In the genomic region with DNA sequence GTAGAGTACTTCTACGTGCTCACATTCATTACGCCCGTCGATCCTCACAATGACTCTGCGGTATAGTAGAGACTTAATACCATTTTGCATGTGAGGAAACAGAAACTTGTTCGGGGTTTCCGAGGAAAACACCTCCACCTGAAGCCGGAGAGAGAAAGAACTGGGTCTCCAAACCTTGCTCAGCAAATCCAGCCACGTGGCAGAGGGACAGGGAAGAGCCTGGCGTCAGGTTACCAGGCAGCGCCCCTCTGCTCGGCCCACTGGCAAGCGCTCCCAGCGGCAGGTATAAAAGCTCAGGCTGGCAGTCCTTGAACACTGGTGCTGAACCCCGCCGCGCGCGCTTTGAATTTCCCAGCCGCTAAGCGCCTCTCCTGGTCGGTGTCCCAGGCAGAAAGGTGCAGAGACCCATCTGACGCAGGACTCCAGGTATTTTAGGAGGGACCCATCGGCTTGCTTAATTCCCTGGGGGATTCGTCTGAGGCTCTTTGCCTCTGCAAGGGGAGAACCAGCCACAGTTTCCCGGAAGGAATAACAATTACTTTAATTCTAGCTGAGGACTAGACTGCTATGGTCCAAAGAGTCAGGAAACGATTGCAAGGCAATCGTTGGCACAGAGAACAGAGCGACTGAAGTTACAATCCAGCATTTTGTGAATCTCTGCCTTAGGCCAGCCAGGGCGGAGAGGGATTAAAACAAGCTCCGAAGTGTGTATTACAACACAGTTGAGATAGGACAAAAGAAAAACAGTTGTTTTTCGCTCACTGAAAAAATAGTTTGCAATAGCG, we compare ENCODE assay signal across 8 cellular contexts. TPM values are rescaled to one million over a fixed set of nuclear protein-coding genes. Genes with fewer than 3 reads are reported as not detected.
DNase-seq lines count a peak whose midpoint lies in the region; ATAC-seq and TF ChIP-seq lines count a peak whose summit lies in the region.

A gene with protein sequence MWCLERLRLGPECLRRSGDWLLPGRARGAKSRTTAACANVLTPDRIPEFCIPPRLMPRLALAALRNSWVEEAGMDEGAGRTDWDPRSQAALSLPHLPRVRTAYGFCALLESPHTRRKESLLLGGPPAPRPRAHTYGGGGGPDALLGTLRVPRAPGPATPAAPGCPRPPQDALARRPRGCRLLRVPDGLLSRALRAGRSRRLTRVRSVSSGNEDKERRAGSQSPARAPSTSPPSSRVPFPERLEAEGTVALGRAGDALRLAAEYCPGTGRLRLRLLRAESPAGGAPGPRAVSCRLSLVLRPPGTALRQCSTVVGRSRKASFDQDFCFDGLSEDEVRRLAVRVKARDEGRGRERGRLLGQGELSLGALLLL (plus strand): TSS at position 315 of the 785 bp plus-strand sequence. CDS start 637 bp downstream, outside the sequence.

- H3K27ac Mint-ChIP-seq in chondrocyte (ENCODE audit: unreplicated experiment), result no peak within 1 kb of the TSS

- H3K4me1 Mint-ChIP-seq in chondrocyte (ENCODE audit: low read depth), result peaks cover 32% of the 10 kb centered on the region

- ATAC-seq in GM18502 (IDR thresholded peaks at IDR 0.05; ENCODE audit: poor library complexity, unreplicated experiment) (peak; percentile 52), left lobe of liver (peak; percentile 89), GM19324 (IDR thresholded peaks at IDR 0.05; ENCODE audit: low FRiP score, unreplicated experiment) (no peak), HG02623 (IDR thresholded peaks at IDR 0.05; ENCODE audit: unreplicated experiment) (no peak)

- TF ChIP-seq CTCF in chondrocyte (IDR thresholded peaks at IDR 0.05), result peak; percentile 41

- H3K4me3 Mint-ChIP-seq in chondrocyte (ENCODE audit: unreplicated experiment), result peak within 1 kb of the TSS; percentile 62

- DNase-seq in NCI-H1930 (lab: John Stamatoyannopoulos, UW), result peak; percentile 48 to 70
- peak; percentile 41 for DNase-seq in activated CD4-positive, alpha-beta T cell treated with anti-CD3 and anti-CD28 coated beads for 1 hour
- no peak for DNase-seq in chondrocyte (ENCODE audit: low spot score)
- DNase-seq in left lobe of liver (ENCODE audit: low spot score), result peak; percentile 91
- DNase-seq in stimulated activated CD4-positive, alpha-beta T cell treated with anti-CD3 and anti-CD28 coated beads, Interleukin-1b, Interleukin-23, amount 100 ng/mL, for 4 hours (ENCODE audit: low read depth in 2 of 2), result peak; percentile 40 to 43

- H3K9me3 Mint-ChIP-seq in chondrocyte (ENCODE audit: low read depth), result no peaks in the 10 kb centered on the region

- no peaks in the 10 kb centered on the region for H3K36me3 Mint-ChIP-seq in chondrocyte (ENCODE audit: low read depth)

- H3K27me3 Mint-ChIP-seq in chondrocyte (ENCODE audit: low read depth), result peaks cover 22% of the 10 kb centered on the region

RNA-seq across cellular contexts. Expression of the gene that starts here (rescaled TPM):
- total RNA-seq in chondrocyte (0.10 TPM in 1 of 3 replicates, not detected in the others), left lobe of liver (0.50 TPM)

Comparison
In these comparisons a context has a peak if more than half of its experiments do, and no peak if none do; other contexts are left out.
1. Peak in DNase-seq and ATAC-seq in left lobe of liver; RNA of the gene not detected or under 1 TPM.